ENCODE assay signal across 23 cellular contexts in the genomic region with DNA sequence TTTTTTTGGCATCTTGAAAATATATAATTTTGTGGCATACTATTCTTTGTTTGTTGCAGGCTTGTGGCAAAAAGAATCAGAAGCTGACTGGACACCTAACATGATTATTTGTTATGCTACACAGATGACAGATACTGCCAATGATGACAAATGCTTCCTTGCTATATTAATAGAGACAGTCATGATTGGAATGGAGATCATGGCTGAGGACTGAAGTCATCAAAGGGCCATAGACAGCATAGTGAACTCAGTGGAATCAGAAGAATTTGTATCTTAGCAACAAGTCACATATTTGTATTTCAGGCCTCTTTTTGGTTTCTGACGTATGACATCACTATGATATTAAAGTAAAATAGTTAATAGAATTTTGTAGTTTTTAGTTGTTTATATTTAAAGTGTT.
"Had no signal": no experiment of that assay in that cellular context is flagged by ENCODE, and none has a peak within 500 bp of the region (broad histone marks: within the 10 kb centered on the region; RNA-seq: fewer than 3 reads in every experiment).

No MANE protein-coding gene starts in this region.

- H3K4me3 ChIP-seq: breast epithelium, esophagus squamous epithelium, lower lobe of right lung, prostate gland, right atrium auricular region, stomach had no signal

- DNase-seq: activated B cell treated with CpG ODN at 0.5 μM for 24 hours; activated CD4-positive, alpha-beta memory T cell treated with anti-CD3 and anti-CD28 coated beads, Interleukin-2, amount 10 ng/mL, durations not matched to agents 7 days and 5 days; activated CD4-positive, alpha-beta T cell treated with anti-CD3 and anti-CD28 coated beads for 4 hours; activated naive CD4-positive, alpha-beta T cell; activated T-cell treated with anti-CD3 and anti-CD28 coated beads, Interleukin-2, amount 50 U/mL, for 1 hour; cerebellar nuclear complex; effector CD8-positive, alpha-beta T cell; esophagus squamous epithelium; glutamatergic neuron; hippocampal formation; islet precursor cell; lower lobe of right lung; midbrain; stimulated activated CD4-positive, alpha-beta T cell treated with anti-CD3 and anti-CD28 coated beads, Interleukin-4, amount 100 ng/mL, for 1 hour; stomach; T-helper 1 cell; T-helper 9 cell had no signal

- H3K27me3 Mint-ChIP-seq: activated B cell treated with CpG ODN at 0.5 μM for 24 hours; activated CD4-positive, alpha-beta memory T cell treated with anti-CD3 and anti-CD28 coated beads, Interleukin-2, amount 10 ng/mL, durations not matched to agents 7 days and 5 days; activated T-helper 17 cell treated with anti-CD3 and anti-CD28 coated beads, Interleukin-2, amount 50 U/mL, for 72 hours; dendritic cell treated with granulocyte-macrophage colony-stimulating factor and Interleukin-4, amounts not matched to agents 40 ng/mL and 50 ng/mL, for 4 days; type B pancreatic cell had no signal

- H3K4me1 ChIP-seq: breast epithelium, esophagus squamous epithelium, lower lobe of right lung, prostate gland, right atrium auricular region, stomach had no signal

- H3K27me3 ChIP-seq: breast epithelium, esophagus squamous epithelium, right atrium auricular region, stomach had no signal

- H3K9me3 Mint-ChIP-seq: dendritic cell treated with granulocyte-macrophage colony-stimulating factor and Interleukin-4, amounts not matched to agents 40 ng/mL and 50 ng/mL, for 4 days; type B pancreatic cell had no signal

- H3K27ac Mint-ChIP-seq: activated B cell treated with CpG ODN at 0.5 μM for 24 hours; activated CD4-positive, alpha-beta memory T cell treated with anti-CD3 and anti-CD28 coated beads, Interleukin-2, amount 10 ng/mL, durations not matched to agents 7 days and 5 days; activated T-helper 17 cell treated with anti-CD3 and anti-CD28 coated beads, Interleukin-2, amount 50 U/mL, for 72 hours; dendritic cell treated with granulocyte-macrophage colony-stimulating factor and Interleukin-4, amounts not matched to agents 40 ng/mL and 50 ng/mL, for 4 days; type B pancreatic cell had no signal

- H3K27ac ChIP-seq: breast epithelium, esophagus squamous epithelium, lower lobe of right lung, prostate gland, right atrium auricular region, stomach had no signal

- H3K36me3 Mint-ChIP-seq: type B pancreatic cell had no signal

- H3K4me3 Mint-ChIP-seq: activated B cell treated with CpG ODN at 0.5 μM for 24 hours; activated CD4-positive, alpha-beta memory T cell treated with anti-CD3 and anti-CD28 coated beads, Interleukin-2, amount 10 ng/mL, durations not matched to agents 7 days and 5 days; activated T-helper 17 cell treated with anti-CD3 and anti-CD28 coated beads, Interleukin-2, amount 50 U/mL, for 72 hours; dendritic cell treated with granulocyte-macrophage colony-stimulating factor and Interleukin-4, amounts not matched to agents 40 ng/mL and 50 ng/mL, for 4 days; type B pancreatic cell had no signal

- H3K36me3 ChIP-seq: breast epithelium, esophagus squamous epithelium, lower lobe of right lung, prostate gland, right atrium auricular region, stomach had no signal

- H3K4me1 Mint-ChIP-seq: activated B cell treated with CpG ODN at 0.5 μM for 24 hours; activated CD4-positive, alpha-beta memory T cell treated with anti-CD3 and anti-CD28 coated beads, Interleukin-2, amount 10 ng/mL, durations not matched to agents 7 days and 5 days; activated T-helper 17 cell treated with anti-CD3 and anti-CD28 coated beads, Interleukin-2, amount 50 U/mL, for 72 hours had no signal

- H3K9me3 ChIP-seq: breast epithelium, lower lobe of right lung, prostate gland, right atrium auricular region had no signal

- ATAC-seq: activated T-helper 17 cell treated with anti-CD3 and anti-CD28 coated beads, Interleukin-2, amount 50 U/mL, for 72 hours; lower lobe of right lung had no signal
